In genomic region chr12:63976902-63977395, GRCh38 we compare ENCODE assay signal across 25 cellular contexts.
"Had no signal": no experiment of that assay in that cellular context is flagged by ENCODE, and none has a peak within 500 bp of the region (broad histone marks: within the 10 kb centered on the region; RNA-seq: fewer than 3 reads in every experiment).

No MANE protein-coding gene starts in this region.

- DNase-seq: activated B cell treated with CpG ODN at 0.5 μM for 24 hours; activated CD4-positive, alpha-beta T cell treated with anti-CD3 and anti-CD28 coated beads for 1 hour; activated CD4-positive, alpha-beta T cell treated with anti-CD3 and anti-CD28 coated beads, Interleukin-2, amount 10 ng/mL, durations not matched to agents 24 days and 14 days; activated CD4-positive, alpha-beta T cell treated with anti-CD3 and anti-CD28 coated beads, Interleukin-2, amount 50 U/mL, for 48 hours; activated CD8-positive, alpha-beta memory T cell treated with anti-CD3 and anti-CD28 coated beads, Interleukin-2, amount 10 ng/mL, durations not matched to agents 7 days and 5 days; activated effector memory CD4-positive, alpha-beta T cell treated with anti-CD3 and anti-CD28 coated beads, Interleukin-2, amount 50 U/mL, for 16 hours; activated naive CD4-positive, alpha-beta T cell treated with Interleukin-2 at 50 U/mL for 16 hours; activated naive CD8-positive, alpha-beta T cell treated with anti-CD3 and anti-CD28 coated beads, Interleukin-2, amount 50 U/mL, for 24 hours; activated T-cell treated with anti-CD3 and anti-CD28 coated beads, Interleukin-2, amount 50 U/mL, for 24 hours; amygdala; Kasumi-1; NCI-H1048; NCI-H1694; NCI-H2029; NCI-H2107; NCI-H510A treated with DMSO at 0.1 percent for 48 hours; NCI-H69; T-cell; T-helper 2 cell; T1000 had no signal

- H3K27ac Mint-ChIP-seq: activated B cell treated with CpG ODN at 0.5 μM for 24 hours; activated CD4-positive, alpha-beta T cell treated with anti-CD3 and anti-CD28 coated beads, Interleukin-2, amount 10 ng/mL, durations not matched to agents 24 days and 14 days; activated CD8-positive, alpha-beta memory T cell treated with anti-CD3 and anti-CD28 coated beads, Interleukin-2, amount 10 ng/mL, durations not matched to agents 7 days and 5 days; activated naive CD4-positive, alpha-beta T cell treated with anti-CD3 and anti-CD28 coated beads, Interleukin-2, amount 50 U/mL, for 72 hours; activated naive CD8-positive, alpha-beta T cell treated with anti-CD3 and anti-CD28 coated beads, Interleukin-2, amount 50 U/mL, for 24 hours; activated T-cell treated with anti-CD3 and anti-CD28 coated beads, Interleukin-2, amount 50 U/mL, for 24 hours; activated T-helper 1 cell treated with anti-CD3 and anti-CD28 coated beads, Interleukin-12 subunit alpha, Interleukin-12 subunit beta, Interleukin-2, Interleukin-4 antibody, amounts not matched to agents 30 ng/mL and 10 ng/mL and 1 ng/mL, durations not matched to agents 14 hours and 24 hours and 36 hours; T-cell had no signal

- H3K36me3 Mint-ChIP-seq: activated CD8-positive, alpha-beta memory T cell treated with anti-CD3 and anti-CD28 coated beads, Interleukin-2, amount 10 ng/mL, durations not matched to agents 7 days and 5 days; activated naive CD4-positive, alpha-beta T cell treated with anti-CD3 and anti-CD28 coated beads, Interleukin-2, amount 50 U/mL, for 72 hours; T-cell had no signal

- H3K4me3 Mint-ChIP-seq: activated B cell treated with CpG ODN at 0.5 μM for 24 hours; activated CD4-positive, alpha-beta T cell treated with anti-CD3 and anti-CD28 coated beads, Interleukin-2, amount 10 ng/mL, durations not matched to agents 24 days and 14 days; activated CD8-positive, alpha-beta memory T cell treated with anti-CD3 and anti-CD28 coated beads, Interleukin-2, amount 10 ng/mL, durations not matched to agents 7 days and 5 days; activated naive CD8-positive, alpha-beta T cell treated with anti-CD3 and anti-CD28 coated beads, Interleukin-2, amount 50 U/mL, for 24 hours; activated T-cell treated with anti-CD3 and anti-CD28 coated beads, Interleukin-2, amount 50 U/mL, for 24 hours; activated T-helper 1 cell treated with anti-CD3 and anti-CD28 coated beads, Interleukin-12 subunit alpha, Interleukin-12 subunit beta, Interleukin-2, Interleukin-4 antibody, amounts not matched to agents 30 ng/mL and 10 ng/mL and 1 ng/mL, durations not matched to agents 14 hours and 24 hours and 36 hours; brain; central memory CD8-positive, alpha-beta T cell; T-cell had no signal

- H3K4me1 Mint-ChIP-seq: activated B cell treated with CpG ODN at 0.5 μM for 24 hours; activated CD4-positive, alpha-beta T cell treated with anti-CD3 and anti-CD28 coated beads, Interleukin-2, amount 10 ng/mL, durations not matched to agents 24 days and 14 days; activated CD8-positive, alpha-beta memory T cell treated with anti-CD3 and anti-CD28 coated beads, Interleukin-2, amount 10 ng/mL, durations not matched to agents 7 days and 5 days; activated naive CD8-positive, alpha-beta T cell treated with anti-CD3 and anti-CD28 coated beads, Interleukin-2, amount 50 U/mL, for 24 hours; central memory CD8-positive, alpha-beta T cell; T-cell had no signal

- ATAC-seq: activated CD8-positive, alpha-beta memory T cell treated with anti-CD3 and anti-CD28 coated beads, Interleukin-2, amount 10 ng/mL, durations not matched to agents 7 days and 5 days; activated naive CD4-positive, alpha-beta T cell treated with anti-CD3 and anti-CD28 coated beads, Interleukin-2, amount 50 U/mL, for 72 hours; activated naive CD8-positive, alpha-beta T cell treated with anti-CD3 and anti-CD28 coated beads, Interleukin-2, amount 50 U/mL, for 24 hours; T-cell had no signal

- H3K27me3 Mint-ChIP-seq: activated B cell treated with CpG ODN at 0.5 μM for 24 hours; activated CD4-positive, alpha-beta T cell treated with anti-CD3 and anti-CD28 coated beads, Interleukin-2, amount 10 ng/mL, durations not matched to agents 24 days and 14 days; activated CD8-positive, alpha-beta memory T cell treated with anti-CD3 and anti-CD28 coated beads, Interleukin-2, amount 10 ng/mL, durations not matched to agents 7 days and 5 days; activated naive CD8-positive, alpha-beta T cell treated with anti-CD3 and anti-CD28 coated beads, Interleukin-2, amount 50 U/mL, for 24 hours; brain had no signal

- H3K9me3 Mint-ChIP-seq: activated B cell treated with CpG ODN at 0.5 μM for 24 hours; activated CD4-positive, alpha-beta T cell treated with anti-CD3 and anti-CD28 coated beads, Interleukin-2, amount 10 ng/mL, durations not matched to agents 24 days and 14 days; activated naive CD4-positive, alpha-beta T cell treated with anti-CD3 and anti-CD28 coated beads, Interleukin-2, amount 50 U/mL, for 72 hours; activated naive CD8-positive, alpha-beta T cell treated with anti-CD3 and anti-CD28 coated beads, Interleukin-2, amount 50 U/mL, for 24 hours; activated T-cell treated with anti-CD3 and anti-CD28 coated beads, Interleukin-2, amount 50 U/mL, for 24 hours; activated T-helper 1 cell treated with anti-CD3 and anti-CD28 coated beads, Interleukin-12 subunit alpha, Interleukin-12 subunit beta, Interleukin-2, Interleukin-4 antibody, amounts not matched to agents 30 ng/mL and 10 ng/mL and 1 ng/mL, durations not matched to agents 14 hours and 24 hours and 36 hours; central memory CD8-positive, alpha-beta T cell; T-cell had no signal

- H3K4me3 ChIP-seq: SK-N-MC had no signal
